Comparison of ENCODE assay signal across 9 cellular contexts in genomic region chr5:132221781-132222648, GRCh38. TPM values are rescaled to one million over a fixed set of nuclear protein-coding genes. Genes with fewer than 3 reads are reported as not detected.
DNase-seq lines count a peak whose midpoint lies in the region; ATAC-seq and TF ChIP-seq lines count a peak whose summit lies in the region.
"Had no signal": no experiment of that assay in that cellular context is flagged by ENCODE, and none has a peak within 500 bp of the region (broad histone marks: within the 10 kb centered on the region; RNA-seq: fewer than 3 reads in every experiment).

No MANE protein-coding gene starts in this region.

- H3K18ac ChIP-seq in neuronal stem cell (ENCODE audit: low read length): no peak overlapping the region

- H3K4me2 ChIP-seq in neuronal stem cell (ENCODE audit: insufficient read depth, low read length, poor library complexity, severe bottlenecking): no peak overlapping the region

- peak; percentile 19 for ATAC-seq in HG02870 (IDR thresholded peaks at IDR 0.05; ENCODE audit: unreplicated experiment)
- no peak for ATAC-seq in right lobe of liver

- no peak overlapping the region for H2BK15ac ChIP-seq in neuronal stem cell (ENCODE audit: low read length)

- H4K8ac ChIP-seq in neuronal stem cell (ENCODE audit: low read depth, low read length): no peak overlapping the region

- H3K36me3 ChIP-seq in right lobe of liver (no peaks in the 10 kb centered on the region), neuronal stem cell (replicated peaks in 1 of 2; ENCODE audit: control insufficient read depth in 2 of 2, insufficient read depth in 2 of 2, low read length in 2 of 2) (no peaks in the 10 kb centered on the region)
- H3K36me3 ChIP-seq: BE2C had no signal

- no peaks in the 10 kb centered on the region for H3K79me1 ChIP-seq in neuronal stem cell (ENCODE audit: low read depth, low read length)

- no peak for TF ChIP-seq CTCF in coronary artery (IDR thresholded peaks at IDR 0.05)
- no peak for TF ChIP-seq CTCF in right lobe of liver (IDR thresholded peaks at IDR 0.05)

- H3K23ac ChIP-seq in neuronal stem cell (ENCODE audit: low read depth, low read length, poor library complexity): no peak overlapping the region

- H3K9me3 ChIP-seq in right lobe of liver (no peaks in the 10 kb centered on the region), neuronal stem cell (replicated peaks in 1 of 2; ENCODE audit: control insufficient read depth in 2 of 2, insufficient read depth in 1 of 2, low read depth in 1 of 2, low read length in 2 of 2) (peaks cover 0 to 3% of the 10 kb centered on the region in 2 donors)
- H3K9me3 ChIP-seq: BE2C had no signal

- peaks cover 0 to 9% (median 0%) of the 10 kb centered on the region in 4 donors for H3K4me1 ChIP-seq in right lobe of liver
- H3K4me1 ChIP-seq in neuronal stem cell (ENCODE audit: control insufficient read depth in 2 of 2, insufficient read depth in 1 of 2, low read depth in 1 of 2, low read length in 2 of 2): no peaks in the 10 kb centered on the region

- H3K27ac ChIP-seq in coronary artery (peak overlapping the region; percentile 78 to 84), right lobe of liver (no peak overlapping the region), neuronal stem cell (replicated peaks; ENCODE audit: low read length) (no peak overlapping the region)

- no peak for TF ChIP-seq POLR2A in right lobe of liver (IDR thresholded peaks at IDR 0.05)

- H3K27me3 ChIP-seq in right lobe of liver (no peaks in the 10 kb centered on the region), neuronal stem cell (ENCODE audit: control insufficient read depth in 3 of 3, insufficient read depth in 3 of 3, low read depth in 1 of 3, low read length in 3 of 3) (peaks cover 2 to 45% (median 14%) of the 10 kb centered on the region in 3 experiments)
- H3K27me3 ChIP-seq: BE2C had no signal

- no peak overlapping the region for H2BK120ac ChIP-seq in neuronal stem cell (ENCODE audit: low read depth, low read length)

- H3K4ac ChIP-seq in neuronal stem cell (ENCODE audit: low read length): no peak overlapping the region

- no peak overlapping the region for H2AK5ac ChIP-seq in neuronal stem cell (ENCODE audit: low read depth, low read length)

- intact Hi-C loops in right lobe of liver (cut with DNase I): no loop called here

- H3K4me3 ChIP-seq in coronary artery (peak overlapping the region; percentile 4), right lobe of liver (no peak overlapping the region), neuronal stem cell (ENCODE audit: low read length in 2 of 2) (no peak overlapping the region)

- H2BK5ac ChIP-seq in neuronal stem cell (ENCODE audit: low read length): no peak overlapping the region

- H2BK12ac ChIP-seq in neuronal stem cell (ENCODE audit: low read length): no peak overlapping the region

- no peak overlapping the region for H3K14ac ChIP-seq in neuronal stem cell (ENCODE audit: low read length)

- WGBS in right lobe of liver (ENCODE audit: insufficient coverage, low coverage, low lambda C conversion rate, missing lambda C conversion rate): 68% methylated on average over 4 of the region's 7 CpGs
- WGBS in neuronal stem cell (ENCODE audit: extremely low coverage in 2 of 2, insufficient read length in 2 of 2, insufficient replicate concordance in 1 of 2), 2 donors: no CpG with 5 or more reads among the region's 7 CpGs

- no peak overlapping the region for H3K9ac ChIP-seq in neuronal stem cell (ENCODE audit: low read depth, low read length, poor library complexity)

- DNase-seq in A172 (ENCODE audit: low spot score): peak; percentile 24
- DNase-seq in coronary artery (ENCODE audit: low spot score): peak; percentile 81
- DNase-seq in midbrain (lab: John Stamatoyannopoulos, UW): peak; percentile 17
- no peak for DNase-seq in right lobe of liver
- DNase-seq in neuronal stem cell (ENCODE audit: low spot score): no peak
- no peak for DNase-seq in effector CD8-positive, alpha-beta T cell (lab: John Stamatoyannopoulos, UW)
- no peak for DNase-seq in activated CD4-positive, CD25-positive, alpha-beta regulatory T cell (lab: John Stamatoyannopoulos, UW)
- DNase-seq: BE2C had no signal

- no peak overlapping the region for H4K91ac ChIP-seq in neuronal stem cell (ENCODE audit: low read depth, low read length, poor library complexity)

- no peak overlapping the region for H2AFZ ChIP-seq in neuronal stem cell (ENCODE audit: low read length)

RNA-seq across cellular contexts. Expression of gene P4HA2, which starts 5.6 kb away (rescaled TPM):
- total RNA-seq in A172 (2014; rRNA removed; shearing (Covaris generic)): 58.7 and 71.7 TPM in 2 replicates
- 10 to 100 TPM; 11.5 to 23.2 (median 16.5) TPM for total RNA-seq in right lobe of liver
- polyA plus RNA-seq in neuronal stem cell (2013, experiment 1 of 2): 2.9 TPM
- polyA plus RNA-seq in neuronal stem cell (2013, experiment 2 of 2): 2.7 TPM

RNA-seq across cellular contexts. Expression of gene PDLIM4, which starts 35.5 kb away (rescaled TPM):
- total RNA-seq in A172 (2014; rRNA removed; shearing (Covaris generic)): 0.05 TPM in 1 of 2 replicates, not detected in the other
- total RNA-seq in right lobe of liver: under 1 TPM in 4 of 6 experiments, not detected in 2; 0.24 to 0.95 (median 0.40) TPM
- 20.0 TPM for polyA plus RNA-seq in neuronal stem cell (2013, experiment 1 of 2)
- polyA plus RNA-seq in neuronal stem cell (2013, experiment 2 of 2): 18.6 TPM

Comparison
In these comparisons a context has a peak if more than half of its experiments do, and no peak if none do; other contexts are left out.
1. DNase-seq: peak in A172 (single experiment), coronary artery (single experiment) and midbrain (single experiment); none in right lobe of liver (0 of 3), neuronal stem cell (single experiment), effector CD8-positive, alpha-beta T cell (single experiment) and activated CD4-positive, CD25-positive, alpha-beta regulatory T cell (0 of 4).
2. H3K27ac ChIP-seq: peak in coronary artery (2 of 2); none in right lobe of liver (0 of 3) and neuronal stem cell (single experiment).